1 cellular context compared by ENCODE assay signal in the genomic region with DNA sequence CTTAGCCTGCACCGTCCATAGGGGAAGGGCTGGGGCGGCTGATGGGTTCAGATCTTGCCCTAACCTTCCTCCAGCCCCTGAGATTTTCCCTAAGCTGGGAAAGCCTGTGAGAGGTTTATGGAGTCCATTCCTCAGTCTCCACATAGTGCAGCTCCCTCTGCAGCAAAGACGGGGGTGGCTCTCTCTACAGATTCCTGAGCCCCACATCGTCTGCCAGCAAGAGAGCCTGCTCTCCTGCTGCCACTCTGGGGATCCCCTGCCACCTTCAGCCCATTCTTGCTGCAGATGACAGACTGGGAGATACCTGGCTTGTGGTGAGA.
TF ChIP-seq lines count a peak whose summit lies in the region.

No MANE protein-coding gene starts in this region.

TF ChIP-seq in GM23338, 12 proteins besides CTCF, POLR2A, EP300 and RAD21:
- no peak for TF ChIP-seq EZH2phosphoT487 (IDR thresholded peaks at IDR 0.05; ENCODE audit: unreplicated experiment)
